Comparison of ENCODE assay signal across 8 cellular contexts in genomic region chr14:52272375-52272774, GRCh38. TPM values are rescaled to one million over a fixed set of nuclear protein-coding genes. Genes with fewer than 3 reads are reported as not detected.
DNase-seq lines count a peak whose midpoint lies in the region; ATAC-seq and TF ChIP-seq lines count a peak whose summit lies in the region.
"Had no signal": no experiment of that assay in that cellular context is flagged by ENCODE, and none has a peak within 500 bp of the region (broad histone marks: within the 10 kb centered on the region; RNA-seq: fewer than 3 reads in every experiment).

No MANE protein-coding gene starts in this region.

- H3K27me3 Mint-ChIP-seq in natural killer cell (ENCODE audit: low read depth in 2 of 2): no peaks in the 10 kb centered on the region

- DNase-seq in GDM1 (lab: John Stamatoyannopoulos, UW) (peak; percentile 36), KG1 (lab: John Stamatoyannopoulos, UW) (peak; percentile 14), adipocyte (ENCODE audit: low read depth) (peak; percentile 77), natural killer cell (no peak), UCSD-AML1 (lab: John Stamatoyannopoulos, UW; ENCODE audit: unreplicated experiment) (no peak), glomerular visceral epithelial cell (ENCODE audit: extremely low spot score) (no peak)
- DNase-seq in activated CD8-positive, alpha-beta memory T cell treated with anti-CD3 and anti-CD28 coated beads, Interleukin-2, amount 50 U/mL, for 4 hours: no peak

- H3K9me3 ChIP-seq in adipocyte (ENCODE audit: control insufficient read depth, low read length): no peaks in the 10 kb centered on the region

- H3K27ac Mint-ChIP-seq in natural killer cell: peak overlapping the region; percentile 95 to 100

- peak overlapping the region; percentile 99 for H3K4me3 Mint-ChIP-seq in natural killer cell

- H3K4me1 Mint-ChIP-seq in natural killer cell: peaks cover 66 to 82% of the 10 kb centered on the region in 2 donors

- no peak overlapping the region for H3K9ac ChIP-seq in adipocyte (ENCODE audit: low read length)

- no peak overlapping the region for H3K4me3 ChIP-seq in adipocyte (ENCODE audit: low read length)

- ATAC-seq in natural killer cell: peak; percentile 46 to 64 (median 55)

- peaks cover 31% of the 10 kb centered on the region for H3K36me3 Mint-ChIP-seq in natural killer cell
- H3K36me3 Mint-ChIP-seq: IgD-negative memory B cell had no signal

- H3K27me3 ChIP-seq in adipocyte (replicated peaks; ENCODE audit: control insufficient read depth, insufficient read depth, low read length): peaks cover 9% of the 10 kb centered on the region

- intact Hi-C loops in natural killer cell (cut with micrococcal nuclease): loop anchor here (1.0 to 5.0 kb wide), 3 partner anchors 126 to 425 kb away; no protein-coding TSS in a partner anchor

- no peaks in the 10 kb centered on the region for H3K9me3 Mint-ChIP-seq in natural killer cell
- H3K9me3 Mint-ChIP-seq: IgD-negative memory B cell had no signal

- TF ChIP-seq CTCF in natural killer cell (IDR thresholded peaks at IDR 0.05): peak; percentile 70

- H3K4me1 ChIP-seq in adipocyte (ENCODE audit: control insufficient read depth, insufficient read depth, low read length): peaks cover 22% of the 10 kb centered on the region

- H3K36me3 ChIP-seq in adipocyte (ENCODE audit: control insufficient read depth, insufficient read depth, low read length, severe bottlenecking): no peaks in the 10 kb centered on the region

RNA-seq across cellular contexts. Expression of gene PTGDR, which starts 4.9 kb away (rescaled TPM):
- total RNA-seq in natural killer cell: 100 to 1,000 TPM; 106 to 140 (median 112) TPM

RNA-seq across cellular contexts. Expression of gene PTGER2, which starts 41.7 kb away (rescaled TPM):
- 10 to 100 TPM; 55.3 to 67.9 (median 60.6) TPM for total RNA-seq in natural killer cell

Comparison
In these comparisons a context has a peak if more than half of its experiments do, and no peak if none do; other contexts are left out.
1. DNase-seq: peak in GDM1 (single experiment), KG1 (single experiment) and adipocyte (single experiment); none in natural killer cell (single experiment), activated CD8-positive, alpha-beta memory T cell treated with anti-CD3 and anti-CD28 coated beads, Interleukin-2, amount 50 U/mL, for 4 hours (single experiment), UCSD-AML1 (single experiment) and glomerular visceral epithelial cell (single experiment).